ENCODE assay signal across 12 cellular contexts in the genomic region with DNA sequence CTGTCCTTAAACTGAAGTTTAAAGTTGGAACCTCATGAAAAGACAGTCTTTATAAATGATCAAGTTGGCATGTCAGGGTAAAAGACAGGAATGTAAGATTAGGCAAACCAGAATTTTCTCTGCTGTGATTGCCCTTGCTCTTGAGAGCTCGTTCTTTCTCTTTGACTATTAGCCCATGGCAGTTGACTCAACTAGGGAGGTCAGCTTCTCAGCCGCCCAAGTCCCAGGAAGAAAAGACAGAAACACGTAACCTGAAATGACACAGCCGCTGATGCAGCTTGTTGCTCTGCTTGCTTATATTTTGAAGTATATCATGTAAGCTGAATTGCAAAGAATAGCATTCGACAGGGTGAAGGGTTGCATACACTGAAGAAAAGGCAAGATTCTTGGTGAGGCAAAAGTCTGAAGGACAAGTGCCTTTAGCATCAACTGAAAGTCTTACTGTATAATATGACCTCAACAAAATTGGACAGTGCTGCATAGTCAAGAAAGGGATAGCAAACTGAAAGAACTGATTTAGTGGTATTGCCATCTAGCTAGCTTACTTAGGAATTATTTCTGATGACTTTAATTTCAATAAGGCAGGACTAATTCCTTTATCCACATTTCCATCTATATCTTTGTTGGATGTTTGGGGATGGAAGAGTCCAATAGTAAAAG. TPM values are rescaled to one million over a fixed set of nuclear protein-coding genes. Genes with fewer than 3 reads are reported as not detected.
DNase-seq lines count a peak whose midpoint lies in the region; ATAC-seq and TF ChIP-seq lines count a peak whose summit lies in the region.
"Had no signal": no experiment of that assay in that cellular context is flagged by ENCODE, and none has a peak within 500 bp of the region (broad histone marks: within the 10 kb centered on the region; RNA-seq: fewer than 3 reads in every experiment).

No MANE protein-coding gene starts in this region.

- H3K4me1 Mint-ChIP-seq in activated CD4-positive, alpha-beta T cell treated with anti-CD3 and anti-CD28 coated beads for 36 hours: peaks cover 45% of the 10 kb centered on the region
- peaks cover 58 to 61% of the 10 kb centered on the region in 2 donors for H3K4me1 Mint-ChIP-seq in natural killer cell treated with Interleukin-12 subunit alpha and Interleukin-12 subunit beta and Interleukin-15 and Interleukin-18, amount 100 ng/mL, for 72 hours (ENCODE audit: low read depth in 2 of 2)
- peaks cover 45% of the 10 kb centered on the region for H3K4me1 Mint-ChIP-seq in activated CD4-positive, alpha-beta T cell treated with anti-CD3 and anti-CD28 coated beads, Interleukin-2, amount 10 ng/mL, durations not matched to agents 7 days and 5 days

- H3K36me3 ChIP-seq in tibial nerve: no peaks in the 10 kb centered on the region
- H3K36me3 ChIP-seq: thoracic aorta had no signal

- no peak overlapping the region for H3K27ac Mint-ChIP-seq in activated CD4-positive, alpha-beta T cell treated with anti-CD3 and anti-CD28 coated beads for 36 hours
- H3K27ac Mint-ChIP-seq in natural killer cell treated with Interleukin-12 subunit alpha and Interleukin-12 subunit beta and Interleukin-15 and Interleukin-18, amount 100 ng/mL, for 72 hours: peak overlapping the region in 1 of 2 donors; percentile 32
- H3K27ac Mint-ChIP-seq in activated CD4-positive, alpha-beta T cell treated with anti-CD3 and anti-CD28 coated beads, Interleukin-2, amount 10 ng/mL, durations not matched to agents 7 days and 5 days: no peak overlapping the region

- no peak overlapping the region for H3K27ac ChIP-seq in tibial nerve
- H3K27ac ChIP-seq: foreskin keratinocyte, thoracic aorta had no signal

- H3K9me3 ChIP-seq in tibial nerve: peaks cover 0 to 12% (median 0%) of the 10 kb centered on the region in 4 donors

- POLR2A ChIA-PET in activated CD4-positive, alpha-beta T cell treated with anti-CD3 and anti-CD28 coated beads for 36 hours (lab: Charles Lee): no interaction called here
- POLR2A ChIA-PET in activated CD4-positive, alpha-beta T cell treated with anti-CD3 and anti-CD28 coated beads, Interleukin-2, amount 10 ng/mL, durations not matched to agents 7 days and 5 days (lab: Charles Lee): no interaction called here

- TF ChIP-seq EP300 in tibial nerve (IDR thresholded peaks at IDR 0.05): no peak

- no peak for TF ChIP-seq POLR2A in tibial nerve (IDR thresholded peaks at IDR 0.05)

- CTCF ChIA-PET in activated CD4-positive, alpha-beta T cell treated with anti-CD3 and anti-CD28 coated beads for 36 hours (lab: Charles Lee): interaction anchor here (0.5 to 3.5 kb wide), 8 partner anchors 11 to 107 kb away, joined by 3 to 11 read pairs (median 4); no protein-coding TSS in a partner anchor
- CTCF ChIA-PET in activated CD4-positive, alpha-beta T cell treated with anti-CD3 and anti-CD28 coated beads, Interleukin-2, amount 10 ng/mL, durations not matched to agents 7 days and 5 days (lab: Charles Lee): interaction anchor here (0.5 to 1.6 kb wide), 4 partner anchors 8 to 16 kb away, joined by 3 to 4 read pairs (median 4); no protein-coding TSS in a partner anchor

- no peak for TF ChIP-seq CTCF in tibial nerve (IDR thresholded peaks at IDR 0.05)

- peaks cover 2% of the 10 kb centered on the region for H3K9me3 Mint-ChIP-seq in activated CD4-positive, alpha-beta T cell treated with anti-CD3 and anti-CD28 coated beads for 36 hours (ENCODE audit: low read depth)
- H3K9me3 Mint-ChIP-seq in natural killer cell treated with Interleukin-12 subunit alpha and Interleukin-12 subunit beta and Interleukin-15 and Interleukin-18, amount 100 ng/mL, for 72 hours: peaks cover 3% of the 10 kb centered on the region
- peaks cover 6% of the 10 kb centered on the region for H3K9me3 Mint-ChIP-seq in activated CD4-positive, alpha-beta T cell treated with anti-CD3 and anti-CD28 coated beads, Interleukin-2, amount 10 ng/mL, durations not matched to agents 7 days and 5 days

- H3K36me3 Mint-ChIP-seq in activated CD4-positive, alpha-beta T cell treated with anti-CD3 and anti-CD28 coated beads for 36 hours (ENCODE audit: low read depth): peaks cover 26% of the 10 kb centered on the region
- peaks cover 9% of the 10 kb centered on the region for H3K36me3 Mint-ChIP-seq in natural killer cell treated with Interleukin-12 subunit alpha and Interleukin-12 subunit beta and Interleukin-15 and Interleukin-18, amount 100 ng/mL, for 72 hours
- peaks cover 63% of the 10 kb centered on the region for H3K36me3 Mint-ChIP-seq in activated CD4-positive, alpha-beta T cell treated with anti-CD3 and anti-CD28 coated beads, Interleukin-2, amount 10 ng/mL, durations not matched to agents 7 days and 5 days (ENCODE audit: low read depth)

- no peaks in the 10 kb centered on the region for H3K27me3 Mint-ChIP-seq in activated CD4-positive, alpha-beta T cell treated with anti-CD3 and anti-CD28 coated beads for 36 hours
- no peaks in the 10 kb centered on the region for H3K27me3 Mint-ChIP-seq in natural killer cell treated with Interleukin-12 subunit alpha and Interleukin-12 subunit beta and Interleukin-15 and Interleukin-18, amount 100 ng/mL, for 72 hours
- no peaks in the 10 kb centered on the region for H3K27me3 Mint-ChIP-seq in activated CD4-positive, alpha-beta T cell treated with anti-CD3 and anti-CD28 coated beads, Interleukin-2, amount 10 ng/mL, durations not matched to agents 7 days and 5 days

- WGBS in tibial nerve, 2 donors: 66 to 68% methylated on average over 5 of the region's 5 CpGs

- no peaks in the 10 kb centered on the region for H3K4me1 ChIP-seq in tibial nerve
- H3K4me1 ChIP-seq: foreskin keratinocyte had no signal

- no peak overlapping the region for H3K4me3 Mint-ChIP-seq in activated CD4-positive, alpha-beta T cell treated with anti-CD3 and anti-CD28 coated beads for 36 hours
- H3K4me3 Mint-ChIP-seq in natural killer cell treated with Interleukin-12 subunit alpha and Interleukin-12 subunit beta and Interleukin-15 and Interleukin-18, amount 100 ng/mL, for 72 hours: peak overlapping the region; percentile 56
- no peak overlapping the region for H3K4me3 Mint-ChIP-seq in activated CD4-positive, alpha-beta T cell treated with anti-CD3 and anti-CD28 coated beads, Interleukin-2, amount 10 ng/mL, durations not matched to agents 7 days and 5 days

- intact Hi-C loops in activated CD4-positive, alpha-beta T cell treated with anti-CD3 and anti-CD28 coated beads for 36 hours (cut with DNase I, micrococcal nuclease): no loop called here

- H3K4me3 ChIP-seq in tibial nerve: no peak overlapping the region
- H3K4me3 ChIP-seq: thoracic aorta had no signal

- DNase-seq in activated CD4-positive, alpha-beta T cell treated with anti-CD3 and anti-CD28 coated beads for 36 hours: no peak
- DNase-seq in activated CD4-positive, alpha-beta T cell treated with anti-CD3 and anti-CD28 coated beads, Interleukin-2, amount 50 U/mL, for 48 hours: no peak
- no peak for DNase-seq in natural killer cell treated with Interleukin-12 subunit alpha and Interleukin-12 subunit beta and Interleukin-15 and Interleukin-18, amount 100 ng/mL, for 72 hours (ENCODE audit: low spot score)
- DNase-seq in tibial nerve (ENCODE audit: low spot score in 2 of 2) (no peak), NCI-H1092 (lab: John Stamatoyannopoulos, UW) (no peak)
- no peak for DNase-seq in activated CD4-positive, alpha-beta T cell treated with anti-CD3 and anti-CD28 coated beads, Interleukin-2, amount 10 ng/mL, durations not matched to agents 7 days and 5 days
- DNase-seq: 8988T, foreskin keratinocyte, islet precursor cell had no signal

- peak; percentile 30 for ATAC-seq in activated CD4-positive, alpha-beta T cell treated with anti-CD3 and anti-CD28 coated beads for 36 hours
- peak; percentile 52 for ATAC-seq in GM21381 (IDR thresholded peaks at IDR 0.05; ENCODE audit: unreplicated experiment)
- ATAC-seq in HG03064 (IDR thresholded peaks at IDR 0.05; ENCODE audit: low read depth, unreplicated experiment): peak; percentile 57
- peak in 1 of 2 donors; percentile 85 for ATAC-seq in natural killer cell treated with Interleukin-12 subunit alpha and Interleukin-12 subunit beta and Interleukin-15 and Interleukin-18, amount 100 ng/mL, for 72 hours
- ATAC-seq: foreskin keratinocyte had no signal

- no peaks in the 10 kb centered on the region for H3K27me3 ChIP-seq in tibial nerve
- H3K27me3 ChIP-seq: foreskin keratinocyte had no signal

RNA-seq across cellular contexts. Expression of gene ARHGAP15, which starts 54.7 kb away (rescaled TPM):
- total RNA-seq in activated CD4-positive, alpha-beta T cell treated with anti-CD3 and anti-CD28 coated beads for 36 hours: 10 to 100 TPM; 62.6 to 64.3 TPM
- total RNA-seq in natural killer cell treated with Interleukin-12 subunit alpha and Interleukin-12 subunit beta and Interleukin-15 and Interleukin-18, amount 100 ng/mL, for 72 hours: 100 to 1,000 TPM in 1 of 2 donors, 10 to 100 TPM in 1; 80.6 to 133 TPM
- 10 to 100 TPM; 22.6 to 47.4 (median 35.9) TPM for total RNA-seq in tibial nerve
- total RNA-seq in activated CD4-positive, alpha-beta T cell treated with anti-CD3 and anti-CD28 coated beads, Interleukin-2, amount 10 ng/mL, durations not matched to agents 7 days and 5 days: 100 to 1,000 TPM; 189 to 197 TPM
- total RNA-seq: foreskin keratinocyte had no signal
